1 cellular context compared by ENCODE assay signal in the genomic region with DNA sequence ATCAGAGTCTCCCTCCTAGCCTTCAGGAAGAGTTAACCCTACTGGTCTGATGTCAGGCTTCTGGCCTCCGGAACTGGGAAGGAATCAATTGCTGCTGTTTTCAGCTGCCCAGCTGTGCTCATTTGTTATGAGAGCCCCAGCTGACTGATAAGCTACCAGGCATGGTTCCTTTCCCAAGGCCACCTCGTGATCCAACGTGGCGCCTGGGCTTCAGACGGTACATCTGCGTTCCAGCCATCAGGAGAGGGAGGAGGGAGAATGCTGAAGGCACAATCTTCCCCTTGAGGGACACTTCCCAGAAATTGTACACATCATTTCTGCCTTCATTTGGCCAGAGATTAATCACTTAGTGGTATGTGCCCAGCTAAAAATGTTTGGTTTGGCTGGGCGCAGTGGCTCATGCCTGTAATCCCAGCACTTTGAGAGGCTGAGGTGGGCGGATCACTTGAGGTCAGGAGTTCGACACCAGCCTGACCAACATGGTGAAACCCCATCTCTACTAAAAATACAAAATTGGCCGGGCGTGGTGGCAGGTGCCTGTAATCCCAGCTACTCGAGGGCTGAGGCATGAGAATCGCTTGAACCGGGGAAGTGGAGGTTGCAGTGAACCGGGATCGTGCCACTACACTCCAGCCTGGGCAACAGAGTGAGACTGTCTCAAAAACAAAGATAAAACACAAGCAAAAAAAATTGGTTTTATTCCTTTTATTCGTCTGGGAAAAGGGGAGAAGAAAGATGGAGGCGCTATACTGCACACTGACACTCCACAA.
TF ChIP-seq lines count a peak whose summit lies in the region.

No MANE protein-coding gene starts in this region.

TF ChIP-seq in HepG2, 621 proteins besides CTCF, POLR2A, EP300 and RAD21 (continued from another document):
- TF ChIP-seq SIN3A (IDR thresholded peaks at IDR 0.05; ENCODE audit: borderline replicate concordance, low read depth, low read length), result peak; percentile 36; the same call in 1 of the 2 replicates
- TF ChIP-seq, protein P1, sequence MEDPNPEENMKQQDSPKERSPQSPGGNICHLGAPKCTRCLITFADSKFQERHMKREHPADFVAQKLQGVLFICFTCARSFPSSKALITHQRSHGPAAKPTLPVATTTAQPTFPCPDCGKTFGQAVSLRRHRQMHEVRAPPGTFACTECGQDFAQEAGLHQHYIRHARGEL (CRISPR knock-in tag; IDR thresholded peaks at IDR 0.05), result 0 out of 2 replicates have a peak, but pooled peaks have one; percentile 28
